ENCODE assay signal across 1 cellular context in genomic region chr10:110643670-110644597, GRCh38.
TF ChIP-seq lines count a peak whose summit lies in the region.

TSS of gene RBM20 (plus strand) at chr10:110644336. CDS start at chr10:110644455, 119 bp downstream.

TF ChIP-seq in HepG2, 621 proteins besides CTCF, POLR2A, EP300 and RAD21 (continued from another document):
- TF ChIP-seq ZNF687 (CRISPR knock-in tag; IDR thresholded peaks at IDR 0.05) (peak; percentile 24; the same call in 1 of the 2 replicates), MXD3 (CRISPR knock-in tag; IDR thresholded peaks at IDR 0.05) (no peak)
